9 cellular contexts compared by ENCODE assay signal in genomic region chr6:42025066-42025789, GRCh38. TPM values are rescaled to one million over a fixed set of nuclear protein-coding genes. Genes with fewer than 3 reads are reported as not detected.
DNase-seq lines count a peak whose midpoint lies in the region; ATAC-seq and TF ChIP-seq lines count a peak whose summit lies in the region.
"Had no signal": no experiment of that assay in that cellular context is flagged by ENCODE, and none has a peak within 500 bp of the region (broad histone marks: within the 10 kb centered on the region; RNA-seq: fewer than 3 reads in every experiment).

No MANE protein-coding gene starts in this region.

- H3K27ac ChIP-seq in left lung = peak overlapping the region in 1 of 2 donors; percentile 51
- H3K27ac ChIP-seq: parathyroid adenoma had no signal

- peak overlapping the region; percentile 81 for H3K27ac Mint-ChIP-seq in dendritic cell treated with granulocyte-macrophage colony-stimulating factor and Interleukin-4, amounts not matched to agents 40 ng/mL and 50 ng/mL, for 4 days

- peak; percentile 70 for ATAC-seq in HG03342 (IDR thresholded peaks at IDR 0.05; ENCODE audit: unreplicated experiment)
- no peak for ATAC-seq in left lung

- no peak overlapping the region for H3K4me3 Mint-ChIP-seq in dendritic cell treated with granulocyte-macrophage colony-stimulating factor and Interleukin-4, amounts not matched to agents 40 ng/mL and 50 ng/mL, for 4 days

- no peaks in the 10 kb centered on the region for H3K36me3 ChIP-seq in left lung

- no peaks in the 10 kb centered on the region for H3K27me3 Mint-ChIP-seq in dendritic cell treated with granulocyte-macrophage colony-stimulating factor and Interleukin-4, amounts not matched to agents 40 ng/mL and 50 ng/mL, for 4 days

- intact Hi-C loops in dendritic cell treated with granulocyte-macrophage colony-stimulating factor and Interleukin-4, amounts not matched to agents 40 ng/mL and 50 ng/mL, for 4 days (cut with micrococcal nuclease) = loop anchor here (5.0 kb wide), 1 partner anchor 83 kb away; the partner anchor contains the start of gene CCND3
- intact Hi-C loops in left lung (cut with DNase I) = no loop called here

- H3K9me3 Mint-ChIP-seq in dendritic cell treated with granulocyte-macrophage colony-stimulating factor and Interleukin-4, amounts not matched to agents 40 ng/mL and 50 ng/mL, for 4 days = no peaks in the 10 kb centered on the region

- peak; percentile 80 for DNase-seq in GM13976 (ENCODE audit: low spot score)
- peak; percentile 69 for DNase-seq in GM20000 (ENCODE audit: low spot score)
- DNase-seq in NCI-H1436 (lab: John Stamatoyannopoulos, UW) = no peak
- DNase-seq in ecto neural progenitor cell (ENCODE audit: low spot score) = no peak
- no peak for DNase-seq in left lung
- DNase-seq in GF-D8 (lab: John Stamatoyannopoulos, UW) = no peak

- in situ Hi-C loops in GM13976 (cut with MboI; ENCODE audit: low sequenced_read_pairs, unreplicated experiment) = no loop called here

- no peaks in the 10 kb centered on the region for H3K27me3 ChIP-seq in left lung

- H3K4me1 Mint-ChIP-seq in dendritic cell treated with granulocyte-macrophage colony-stimulating factor and Interleukin-4, amounts not matched to agents 40 ng/mL and 50 ng/mL, for 4 days (ENCODE audit: low read depth) = peaks cover 70% of the 10 kb centered on the region

- TF ChIP-seq CTCF in GM13976 (IDR thresholded peaks at IDR 0.05; ENCODE audit: borderline replicate concordance, control extremely low read depth, extremely low read depth, insufficient read depth, missing control alignments) (no peak), GM20000 (IDR thresholded peaks at IDR 0.05; ENCODE audit: extremely low read depth, missing control alignments) (no peak), left lung (IDR thresholded peaks at IDR 0.05) (no peak)

- H3K4me1 ChIP-seq in left lung = peaks cover 18 to 76% of the 10 kb centered on the region in 2 donors
- H3K4me1 ChIP-seq: parathyroid adenoma had no signal

- H3K9me3 ChIP-seq in left lung = no peaks in the 10 kb centered on the region

- no peaks in the 10 kb centered on the region for H3K36me3 Mint-ChIP-seq in dendritic cell treated with granulocyte-macrophage colony-stimulating factor and Interleukin-4, amounts not matched to agents 40 ng/mL and 50 ng/mL, for 4 days (ENCODE audit: low read depth)

- no peak overlapping the region for H3K4me3 ChIP-seq in left lung

RNA-seq across cellular contexts. Expression of gene TAF8, which starts 25.1 kb away (rescaled TPM):
- total RNA-seq in left lung = 10 to 100 TPM; 27.5 to 32.0 TPM

Comparison
In these comparisons a context has a peak if more than half of its experiments do, and no peak if none do; other contexts are left out.
1. DNase-seq: peak in GM13976 (single experiment) and GM20000 (single experiment); none in NCI-H1436 (single experiment), ecto neural progenitor cell (single experiment), left lung (0 of 2) and GF-D8 (single experiment).